1 cellular context compared by ENCODE assay signal in genomic region chr22:30204015-30204741, GRCh38.
TF ChIP-seq lines count a peak whose summit lies in the region.

No MANE protein-coding gene starts in this region.

TF ChIP-seq in IMR-90, 13 proteins besides CTCF, POLR2A, EP300 and RAD21 (continued from another document):
- TF ChIP-seq NFE2L2 (IDR thresholded peaks at IDR 0.05; ENCODE audit: low read depth, low read length) = peak; percentile 19; the same call in 1 of the 2 replicates
